1 cellular context compared by ENCODE assay signal in the genomic region with DNA sequence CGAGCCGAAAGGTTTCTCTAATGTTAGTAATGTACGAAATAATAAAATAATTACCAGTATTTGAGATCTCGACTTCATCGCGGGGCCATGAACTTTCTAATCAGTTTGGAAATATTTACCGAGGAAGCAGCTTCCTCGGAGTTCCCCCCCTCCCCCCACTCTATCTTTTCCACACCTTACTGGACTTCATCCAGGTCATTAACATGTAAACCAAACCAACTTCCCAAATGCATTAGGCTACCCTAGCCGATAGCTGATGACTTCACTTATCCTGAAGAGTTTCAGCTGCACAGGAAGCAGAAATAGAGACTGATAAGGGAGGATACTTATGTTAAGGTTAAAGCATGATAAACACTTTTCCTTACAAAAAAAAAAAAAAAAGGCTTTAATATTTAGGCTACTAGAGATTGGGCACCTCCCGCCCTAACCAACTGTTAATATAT.
A peak's percentile ranks its signal among the peaks of the same experiment; 100 is the strongest.
TF ChIP-seq lines count a peak whose summit lies in the region.

No MANE protein-coding gene starts in this region.

TF ChIP-seq in H1, 55 proteins besides CTCF, POLR2A, EP300 and RAD21:
- TF ChIP-seq TBP (IDR thresholded peaks at IDR 0.05; ENCODE audit: low read depth, low read length): no peak
- TF ChIP-seq SUZ12 (IDR thresholded peaks at IDR 0.05; ENCODE audit: low read length): peak; percentile 1; the same call in 1 of the 2 replicates
- TF ChIP-seq RNF2 (IDR thresholded peaks at IDR 0.05; ENCODE audit: borderline replicate concordance, low read depth, low read length, missing control alignments, poor library complexity, severe bottlenecking): peak; percentile 31
